Comparison of ENCODE assay signal across 20 cellular contexts in genomic region chr16:27359615-27360014, GRCh38. TPM values are rescaled to one million over a fixed set of nuclear protein-coding genes. Genes with fewer than 3 reads are reported as not detected.
"Had no signal": no experiment of that assay in that cellular context is flagged by ENCODE, and none has a peak within 500 bp of the region (broad histone marks: within the 10 kb centered on the region; RNA-seq: fewer than 3 reads in every experiment).

No MANE protein-coding gene starts in this region.

- H3K27ac Mint-ChIP-seq: natural killer cell had no signal

- ATAC-seq: effector memory CD8-positive, alpha-beta T cell; gastroesophageal sphincter; left lobe of liver; mucosa of descending colon; natural killer cell; stimulated activated naive B cell treated with anti-CD40 and anti-IgM and Interleukin-4, amounts not matched to agents 10 μg/mL and 1 μg/mL and 100 μg/mL, for 72 hours; stimulated activated naive CD8-positive, alpha-beta T cell treated with anti-CD3 and anti-CD28 coated beads, Interleukin-15, amount 100 ng/mL, for 72 hours had no signal

- H3K9me3 Mint-ChIP-seq: effector memory CD8-positive, alpha-beta T cell; natural killer cell; neural crest cell; stimulated activated naive B cell treated with anti-CD40 and anti-IgM and Interleukin-4, amounts not matched to agents 10 μg/mL and 1 μg/mL and 100 μg/mL, for 72 hours had no signal

- H3K9me3 ChIP-seq: esophagus squamous epithelium, gastroesophageal sphincter, mucosa of descending colon, sigmoid colon, testis, tibial nerve had no signal

- H3K4me3 Mint-ChIP-seq: dendritic cell treated with granulocyte-macrophage colony-stimulating factor and Interleukin-4, amounts not matched to agents 40 ng/mL and 50 ng/mL, for 4 days; effector memory CD8-positive, alpha-beta T cell; natural killer cell; neural crest cell; stimulated activated naive CD8-positive, alpha-beta T cell treated with anti-CD3 and anti-CD28 coated beads, Interleukin-15, amount 100 ng/mL, for 72 hours had no signal

- DNase-seq: effector memory CD8-positive, alpha-beta T cell; esophagus squamous epithelium; foreskin fibroblast; glutamatergic neuron; islet precursor cell; mucosa of descending colon; natural killer cell; sigmoid colon; stimulated activated CD4-positive, alpha-beta T cell treated with anti-CD3 and anti-CD28 coated beads, Interleukin-2, amount 100 ng/mL, for 24 hours; stimulated activated CD4-positive, alpha-beta T cell treated with anti-CD3 and anti-CD28 coated beads, Interleukin-4, amount 100 ng/mL, for 4 hours; stimulated activated naive B cell treated with anti-CD40 and anti-IgM and Interleukin-4, amounts not matched to agents 10 μg/mL and 1 μg/mL and 100 μg/mL, for 72 hours; stimulated activated naive CD8-positive, alpha-beta T cell treated with anti-CD3 and anti-CD28 coated beads, Interleukin-15, amount 100 ng/mL, for 72 hours; testis had no signal

- H3K27me3 ChIP-seq: esophagus squamous epithelium, gastroesophageal sphincter, sigmoid colon, testis, tibial nerve had no signal

- H3K4me3 ChIP-seq: esophagus squamous epithelium, gastroesophageal sphincter, mucosa of descending colon, sigmoid colon, skin epidermis, testis, tibial nerve had no signal

- H3K4me1 ChIP-seq: testis, tibial nerve had no signal

- H3K27ac ChIP-seq: testis, tibial nerve had no signal

- H3K27me3 Mint-ChIP-seq: dendritic cell treated with granulocyte-macrophage colony-stimulating factor and Interleukin-4, amounts not matched to agents 40 ng/mL and 50 ng/mL, for 4 days; effector memory CD8-positive, alpha-beta T cell; stimulated activated naive B cell treated with anti-CD40 and anti-IgM and Interleukin-4, amounts not matched to agents 10 μg/mL and 1 μg/mL and 100 μg/mL, for 72 hours; stimulated activated naive CD8-positive, alpha-beta T cell treated with anti-CD3 and anti-CD28 coated beads, Interleukin-15, amount 100 ng/mL, for 72 hours had no signal

RNA-seq across cellular contexts. Expression of gene IL21R, which starts 42.4 kb away (rescaled TPM):
- total RNA-seq: epithelial cell of proximal tubule had no signal
